In the genomic region with DNA sequence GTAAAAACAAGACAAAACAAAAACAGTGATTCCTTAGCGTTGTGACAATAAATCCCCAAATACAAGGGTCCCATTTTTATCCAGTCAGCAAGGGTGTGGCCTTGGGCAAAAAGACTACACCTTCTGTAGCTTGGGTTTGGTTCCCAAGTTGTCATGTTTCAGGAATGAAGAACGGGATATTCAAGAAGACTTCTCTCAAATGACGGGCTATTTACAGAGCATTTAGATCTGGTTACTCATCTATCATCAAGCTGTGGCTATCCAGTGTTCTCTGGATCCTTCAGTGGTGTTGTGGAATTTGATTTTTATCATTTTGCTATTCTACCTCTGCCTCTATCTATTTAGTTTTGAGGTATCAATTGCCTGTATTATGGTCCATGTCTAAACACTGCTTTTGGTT, we compare ENCODE assay signal across 20 cellular contexts.
DNase-seq lines count a peak whose midpoint lies in the region; ATAC-seq, FAIRE-seq and TF ChIP-seq lines count a peak whose summit lies in the region.
"Had no signal": no experiment of that assay in that cellular context is flagged by ENCODE, and none has a peak within 500 bp of the region (broad histone marks: within the 10 kb centered on the region; RNA-seq: fewer than 3 reads in every experiment).

No MANE protein-coding gene starts in this region.

- no peaks in the 10 kb centered on the region for H3K4me1 Mint-ChIP-seq in stimulated activated memory B cell treated with anti-CD40 and anti-IgM and Interleukin-4, amounts not matched to agents 10 μg/mL and 1 μg/mL and 100 μg/mL, for 72 hours
- H3K4me1 Mint-ChIP-seq in progenitor cell of endocrine pancreas (ENCODE audit: low read depth): no peaks in the 10 kb centered on the region

- no peak for FAIRE-seq in HTR-8/SVneo (lab: Jason Lieb, UNC)
- FAIRE-seq in bronchial epithelial cell (lab: Jason Lieb, UNC): no peak
- FAIRE-seq: HepG2 had no signal

- H3K27me3 ChIP-seq in bronchial epithelial cell (ENCODE audit: control insufficient read depth, insufficient read depth, low read length): no peaks in the 10 kb centered on the region
- H3K27me3 ChIP-seq: colonic mucosa, neutrophil, testis had no signal

- H3K27ac Mint-ChIP-seq in stimulated activated memory B cell treated with anti-CD40 and anti-IgM and Interleukin-4, amounts not matched to agents 10 μg/mL and 1 μg/mL and 100 μg/mL, for 72 hours: no peak overlapping the region
- no peak overlapping the region for H3K27ac Mint-ChIP-seq in progenitor cell of endocrine pancreas
- H3K27ac Mint-ChIP-seq: activated naive CD8-positive, alpha-beta T cell had no signal

- H3K9me3 Mint-ChIP-seq in stimulated activated memory B cell treated with anti-CD40 and anti-IgM and Interleukin-4, amounts not matched to agents 10 μg/mL and 1 μg/mL and 100 μg/mL, for 72 hours: peaks cover 2% of the 10 kb centered on the region
- H3K9me3 Mint-ChIP-seq in progenitor cell of endocrine pancreas (ENCODE audit: low read depth): no peaks in the 10 kb centered on the region

- no peak for ATAC-seq in GM18909 (IDR thresholded peaks at IDR 0.05; ENCODE audit: poor library complexity, unreplicated experiment)
- no peak for ATAC-seq in stimulated activated memory B cell treated with anti-CD40 and anti-IgM and Interleukin-4, amounts not matched to agents 10 μg/mL and 1 μg/mL and 100 μg/mL, for 72 hours
- ATAC-seq: activated CD4-positive, CD25-positive, alpha-beta regulatory T cell treated with anti-CD3 and anti-CD28 coated beads, Interleukin-2, amount 50 U/mL, for 24 hours; HepG2 had no signal

- peak; percentile 64 for DNase-seq in AG20443 (ENCODE audit: low spot score)
- DNase-seq in HTR-8/SVneo (ENCODE audit: insufficient read length, low spot score): peak; percentile 23
- peak; percentile 96 for DNase-seq in bronchial epithelial cell (ENCODE audit: low read depth)
- DNase-seq in non-pigmented ciliary epithelial cell (ENCODE audit: low read depth): peak; percentile 82
- DNase-seq in progenitor cell of endocrine pancreas (ENCODE audit: low spot score, unreplicated experiment): no peak
- no peak for DNase-seq in activated effector memory CD4-positive, alpha-beta T cell treated with anti-CD3 and anti-CD28 coated beads, Interleukin-2, amount 50 U/mL, for 16 hours
- DNase-seq: BE2C; colonic mucosa; DMS53; mesenchymal stem cell; NCI-H1105 treated with DMSO at 0.1 percent for 48 hours; NCI-H345; stimulated activated CD4-positive, alpha-beta T cell treated with anti-CD3 and anti-CD28 coated beads, Interleukin-12 subunit alpha, Interleukin-12 subunit beta, amount 100 ng/mL, for 4 hours; testis had no signal

- H3K36me3 ChIP-seq in bronchial epithelial cell (ENCODE audit: control insufficient read depth, insufficient read depth, low read length): no peaks in the 10 kb centered on the region
- H3K36me3 ChIP-seq: BE2C, colonic mucosa, neutrophil had no signal

- no peaks in the 10 kb centered on the region for H3K36me3 Mint-ChIP-seq in stimulated activated memory B cell treated with anti-CD40 and anti-IgM and Interleukin-4, amounts not matched to agents 10 μg/mL and 1 μg/mL and 100 μg/mL, for 72 hours
- no peaks in the 10 kb centered on the region for H3K36me3 Mint-ChIP-seq in progenitor cell of endocrine pancreas (ENCODE audit: insufficient read depth)
- H3K36me3 Mint-ChIP-seq: activated naive CD8-positive, alpha-beta T cell had no signal

- H3K4me3 ChIP-seq in bronchial epithelial cell (ENCODE audit: low read depth, low read length): no peak overlapping the region
- H3K4me3 ChIP-seq: colonic mucosa, testis had no signal

- H3K4me3 Mint-ChIP-seq in stimulated activated memory B cell treated with anti-CD40 and anti-IgM and Interleukin-4, amounts not matched to agents 10 μg/mL and 1 μg/mL and 100 μg/mL, for 72 hours: no peak overlapping the region
- no peak overlapping the region for H3K4me3 Mint-ChIP-seq in progenitor cell of endocrine pancreas (ENCODE audit: low read depth)
- H3K4me3 Mint-ChIP-seq: activated naive CD8-positive, alpha-beta T cell had no signal

- no peaks in the 10 kb centered on the region for H3K27me3 Mint-ChIP-seq in stimulated activated memory B cell treated with anti-CD40 and anti-IgM and Interleukin-4, amounts not matched to agents 10 μg/mL and 1 μg/mL and 100 μg/mL, for 72 hours
- H3K27me3 Mint-ChIP-seq in progenitor cell of endocrine pancreas: peaks cover 18% of the 10 kb centered on the region

- TF ChIP-seq CTCF in bronchial epithelial cell (IDR thresholded peaks at IDR 0.05; ENCODE audit: insufficient read depth, low read length, severe bottlenecking) (no peak), progenitor cell of endocrine pancreas (IDR thresholded peaks at IDR 0.05; ENCODE audit: unreplicated experiment) (no peak)

Comparison
In these comparisons a context has a peak if more than half of its experiments do, and no peak if none do; other contexts are left out.
1. DNase-seq: peak in AG20443 (single experiment), HTR-8/SVneo (single experiment), bronchial epithelial cell (single experiment) and non-pigmented ciliary epithelial cell (single experiment); none in progenitor cell of endocrine pancreas (single experiment) and activated effector memory CD4-positive, alpha-beta T cell treated with anti-CD3 and anti-CD28 coated beads, Interleukin-2, amount 50 U/mL, for 16 hours (single experiment).